ENCODE assay signal across 8 cellular contexts in the genomic region with DNA sequence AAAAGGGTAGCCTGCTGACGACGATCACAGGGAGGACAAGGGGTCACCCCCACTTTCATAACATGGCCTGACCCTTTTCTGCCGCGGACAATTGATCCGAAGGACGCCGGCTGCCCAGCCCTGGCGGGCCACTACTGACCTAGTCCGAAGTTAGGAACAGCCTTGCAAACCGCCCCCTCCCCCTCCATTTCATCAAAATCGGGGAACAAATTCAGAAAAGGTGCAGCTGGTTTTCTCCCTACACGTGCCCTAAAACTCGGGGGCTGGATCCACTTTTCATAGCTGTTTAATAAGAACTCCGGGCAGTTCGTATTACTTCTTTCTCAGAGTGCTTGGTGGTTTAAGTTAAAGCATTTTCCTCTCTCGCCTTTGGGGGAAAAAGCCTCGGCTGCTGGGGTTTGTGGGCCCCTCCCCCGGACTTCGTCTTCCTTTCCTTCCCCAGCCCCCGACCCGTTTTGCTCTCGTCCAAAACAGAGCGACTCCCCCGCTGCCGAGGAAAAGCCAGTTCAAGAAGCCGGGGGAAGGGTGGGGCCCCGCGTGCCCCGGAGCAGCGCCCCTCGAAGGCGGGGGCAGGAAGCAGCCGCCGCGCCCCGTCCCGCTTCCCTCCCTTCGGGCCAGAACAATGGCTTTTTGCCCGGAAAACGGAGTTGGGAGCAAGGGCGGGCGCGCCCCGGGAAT. TPM values are rescaled to one million over a fixed set of nuclear protein-coding genes. Genes with fewer than 3 reads are reported as not detected.
A peak's percentile ranks its signal among the peaks of the same experiment; 100 is the strongest.
DNase-seq lines count a peak whose midpoint lies in the region; TF ChIP-seq lines count a peak whose summit lies in the region.

No MANE protein-coding gene starts in this region.

- no peaks in the 10 kb centered on the region for H3K9me3 ChIP-seq in thyroid gland

- H3K4me1 ChIP-seq in ACC112 (ENCODE audit: control insufficient read depth, insufficient read depth, low read length, unreplicated experiment) (no peaks in the 10 kb centered on the region), thyroid gland (peaks cover 7 to 18% of the 10 kb centered on the region in 2 donors)

- H3K4me3 ChIP-seq in ACC112 (ENCODE audit: low read depth, low read length): peak overlapping the region; percentile 75
- peak overlapping the region in 2 of 3 donors; percentile 48 to 50 for H3K4me3 ChIP-seq in thyroid gland (replicated peaks in 1 of 3)

- H3K27me3 ChIP-seq in ACC112 (ENCODE audit: insufficient read depth, low read length): peaks cover 55% of the 10 kb centered on the region
- H3K27me3 ChIP-seq in thyroid gland: no peaks in the 10 kb centered on the region

- no peak overlapping the region for H3K27ac ChIP-seq in ACC112 (ENCODE audit: low read depth, low read length)
- H3K27ac ChIP-seq in thyroid gland: peak overlapping the region in 2 of 3 donors; percentile 5 to 30

- TF ChIP-seq POLR2A in thyroid gland (IDR thresholded peaks at IDR 0.05): no peak

- POLR2A ChIA-PET in GM10248 (lab: Yijun Ruan, JAX): interaction anchor here (0.6 kb wide), 1 partner anchor 51 kb away, joined by 7 read pairs; no protein-coding TSS in a partner anchor

- TF ChIP-seq CTCF in GM10248 (IDR thresholded peaks at IDR 0.05; ENCODE audit: control extremely low read depth, extremely low read depth, low read depth, missing control alignments) (no peak), thyroid gland (IDR thresholded peaks at IDR 0.05) (peak in 2 of 6 experiments; percentile 8 to 28)

- DNase-seq in GM10248 (ENCODE audit: extremely low spot score) (peak; percentile 57), HUDEP-2 (lab: John Stamatoyannopoulos, UW; ENCODE audit: unreplicated experiment in 76 of 76) (peak in 64 of 76 experiments; percentile 19 to 87 (median 62)), SK-N-DZ (ENCODE audit: low spot score) (peak; percentile 64), medulla oblongata (ENCODE audit: extremely low spot score) (peak; percentile 53), thyroid gland (peak; percentile 63), DMS153 (lab: John Stamatoyannopoulos, UW) (no peak)
- peak; percentile 39 for DNase-seq in effector CD8-positive, alpha-beta T cell (lab: John Stamatoyannopoulos, UW)

- no peaks in the 10 kb centered on the region for H3K79me2 ChIP-seq in ACC112 (ENCODE audit: control insufficient read depth, insufficient read depth, low read length, unreplicated experiment)

- CTCF ChIA-PET in GM10248 (lab: Yijun Ruan, JAX): interaction anchor here (0.7 to 1.3 kb wide), 3 partner anchors 32 to 63 kb away, joined by 3 to 6 read pairs (median 4); a partner anchor contains a TSS

- WGBS in thyroid gland, 2 donors: 7 to 8% methylated on average over 38 to 39 of the region's 44 CpGs

- intact Hi-C loops in thyroid gland (cut with DNase I): no loop called here

- H3K36me3 ChIP-seq in ACC112 (ENCODE audit: insufficient read depth, low read length) (no peaks in the 10 kb centered on the region), thyroid gland (no peaks in the 10 kb centered on the region)

- H2AFZ ChIP-seq in ACC112 (ENCODE audit: low read length, unreplicated experiment): no peak overlapping the region

RNA-seq across cellular contexts. Expression of a gene that starts 0.6 kb away (rescaled TPM):
- polyA plus RNA-seq in SK-N-DZ (2014; cell fraction: cytosol; rRNA removed): 108 and 109 TPM in 2 replicates
- polyA plus RNA-seq in SK-N-DZ (2014; cell fraction: nucleus; rRNA removed): 144 and 174 TPM in 2 replicates
- total RNA-seq in thyroid gland: 1 to 10 TPM in 3 of 4 donors, under 1 TPM in 1; 0.54 to 1.7 (median 1.1) TPM

RNA-seq across cellular contexts. Expression of a gene that starts 19.6 kb away (rescaled TPM):
- 16.5 and 24.6 TPM in 2 replicates for polyA plus RNA-seq in SK-N-DZ (2014; cell fraction: cytosol; rRNA removed)
- polyA plus RNA-seq in SK-N-DZ (2014; cell fraction: nucleus; rRNA removed): 43.5 and 47.0 TPM in 2 replicates
- 1 to 10 TPM; 1.7 to 3.5 (median 2.7) TPM for total RNA-seq in thyroid gland

RNA-seq across cellular contexts. Expression of a gene that starts 46.6 kb away (rescaled TPM):
- polyA plus RNA-seq in SK-N-DZ (2014; cell fraction: cytosol; rRNA removed): not detected in 2 replicates
- polyA plus RNA-seq in SK-N-DZ (2014; cell fraction: nucleus; rRNA removed): not detected in 2 replicates
- total RNA-seq in thyroid gland: not detected
